Comparison of ENCODE assay signal across 19 cellular contexts in genomic region chr11:124870430-124870829, GRCh38. TPM values are rescaled to one million over a fixed set of nuclear protein-coding genes. Genes with fewer than 3 reads are reported as not detected.
DNase-seq lines count a peak whose midpoint lies in the region; ATAC-seq, FAIRE-seq and TF ChIP-seq lines count a peak whose summit lies in the region.
"Had no signal": no experiment of that assay in that cellular context is flagged by ENCODE, and none has a peak within 500 bp of the region (broad histone marks: within the 10 kb centered on the region; RNA-seq: fewer than 3 reads in every experiment).

No MANE protein-coding gene starts in this region.

- no peak overlapping the region for H2BK15ac ChIP-seq in neuronal stem cell (ENCODE audit: low read length)

- no peak overlapping the region for H3K4ac ChIP-seq in neuronal stem cell (ENCODE audit: low read length)

- H3K27me3 ChIP-seq in astrocyte (ENCODE audit: insufficient read depth, low read length) (peaks cover 72% of the 10 kb centered on the region), endodermal cell (ENCODE audit: control insufficient read depth, insufficient read depth, low read length, poor library complexity, severe bottlenecking) (peaks cover 100% of the 10 kb centered on the region), neuronal stem cell (ENCODE audit: control insufficient read depth in 3 of 3, insufficient read depth in 3 of 3, low read depth in 1 of 3, low read length in 3 of 3) (peaks cover 36 to 99% (median 77%) of the 10 kb centered on the region in 3 experiments)

- H3K27ac ChIP-seq in astrocyte (ENCODE audit: low read depth, low read length), result no peak overlapping the region
- no peak overlapping the region for H3K27ac ChIP-seq in endodermal cell (ENCODE audit: low read depth, low read length)
- no peak overlapping the region for H3K27ac ChIP-seq in neuronal stem cell (replicated peaks; ENCODE audit: low read length)
- H3K27ac ChIP-seq: C4-2B had no signal

- H2AFZ ChIP-seq in astrocyte (ENCODE audit: low read depth, low read length) (no peak overlapping the region), neuronal stem cell (ENCODE audit: low read length) (no peak overlapping the region)

- TF ChIP-seq POLR2A in GM12891 (IDR thresholded peaks at IDR 0.05; ENCODE audit: low read depth, low read length), result no peak

- H3K27ac Mint-ChIP-seq in astrocyte (ENCODE audit: unreplicated experiment) (peak overlapping the region; percentile 69), endodermal cell (no peak overlapping the region)
- H3K27ac Mint-ChIP-seq: CD4-positive, alpha-beta T cell had no signal

- H3K4me1 ChIP-seq in astrocyte (ENCODE audit: insufficient read depth, low read length), result peaks cover 4% of the 10 kb centered on the region
- H3K4me1 ChIP-seq in endodermal cell (ENCODE audit: control insufficient read depth, insufficient read depth, low read length), result peaks cover 4% of the 10 kb centered on the region
- H3K4me1 ChIP-seq in neuronal stem cell (ENCODE audit: control insufficient read depth in 2 of 2, insufficient read depth in 1 of 2, low read depth in 1 of 2, low read length in 2 of 2), result peaks cover 9 to 13% of the 10 kb centered on the region in 2 donors

- no peak overlapping the region for H3K23ac ChIP-seq in neuronal stem cell (ENCODE audit: low read depth, low read length, poor library complexity)

- H3K18ac ChIP-seq in neuronal stem cell (ENCODE audit: low read length), result peak overlapping the region; percentile 1

- no peak overlapping the region for H2BK120ac ChIP-seq in neuronal stem cell (ENCODE audit: low read depth, low read length)

- H3K9ac ChIP-seq in astrocyte (ENCODE audit: low read length), result no peak overlapping the region
- H3K9ac ChIP-seq in endodermal cell (ENCODE audit: extremely low read depth, low read length, poor library complexity, severe bottlenecking), result no peak overlapping the region
- peak overlapping the region; percentile 25 for H3K9ac ChIP-seq in neuronal stem cell (ENCODE audit: low read depth, low read length, poor library complexity)

- H3K36me3 ChIP-seq in astrocyte (ENCODE audit: insufficient read depth, low read length) (no peaks in the 10 kb centered on the region), endodermal cell (ENCODE audit: control insufficient read depth, insufficient read depth, low read length) (no peaks in the 10 kb centered on the region), neuronal stem cell (replicated peaks in 1 of 2; ENCODE audit: control insufficient read depth in 2 of 2, insufficient read depth in 2 of 2, low read length in 2 of 2) (no peaks in the 10 kb centered on the region)

- H3K36me3 Mint-ChIP-seq in astrocyte (ENCODE audit: low read depth, unreplicated experiment) (peaks cover 1% of the 10 kb centered on the region), endodermal cell (ENCODE audit: low read depth) (no peaks in the 10 kb centered on the region)

- peak overlapping the region; percentile 26 for H2BK5ac ChIP-seq in neuronal stem cell (ENCODE audit: low read length)

- no peak overlapping the region for H3K4me3 ChIP-seq in astrocyte (ENCODE audit: insufficient read depth, low read depth, low read length)
- no peak overlapping the region for H3K4me3 ChIP-seq in endodermal cell (ENCODE audit: low read length)
- H3K4me3 ChIP-seq in neuronal stem cell (ENCODE audit: low read length in 2 of 2), result no peak overlapping the region

- no peak for ATAC-seq in GM21423 (IDR thresholded peaks at IDR 0.05; ENCODE audit: unreplicated experiment)

- DNase-seq in astrocyte (ENCODE audit: low read depth) (no peak), endodermal cell (peak; percentile 32), neuronal stem cell (ENCODE audit: low spot score) (no peak), GM12891 (ENCODE audit: insufficient read length, low spot score) (no peak), NCI-H146 treated with DMSO at 0.1 percent for 48 hours (lab: John Stamatoyannopoulos, UW; ENCODE audit: unreplicated experiment) (no peak)
- DNase-seq: ACHN; CD4-positive, alpha-beta T cell; DMS79; GDM1; HCEC 1CT had no signal

- H3K27me3 Mint-ChIP-seq in astrocyte (ENCODE audit: low read depth, unreplicated experiment) (peaks cover 93% of the 10 kb centered on the region), endodermal cell (ENCODE audit: insufficient read depth) (peaks cover 100% of the 10 kb centered on the region)

- H3K4me1 Mint-ChIP-seq in astrocyte (ENCODE audit: low read depth, unreplicated experiment) (no peaks in the 10 kb centered on the region), endodermal cell (peaks cover 2% of the 10 kb centered on the region)

- H2AK5ac ChIP-seq in neuronal stem cell (ENCODE audit: low read depth, low read length), result peak overlapping the region; percentile 71

- H4K91ac ChIP-seq in neuronal stem cell (ENCODE audit: low read depth, low read length, poor library complexity), result no peak overlapping the region

- FAIRE-seq in astrocyte (lab: Jason Lieb, UNC) (no peak), GM12891 (lab: Jason Lieb, UNC) (no peak)
- FAIRE-seq: A204.1, D721Med had no signal

- no peaks in the 10 kb centered on the region for H3K79me2 ChIP-seq in astrocyte (ENCODE audit: insufficient read depth, low read length)

- no peak overlapping the region for H4K8ac ChIP-seq in neuronal stem cell (ENCODE audit: low read depth, low read length)

- H3K9me3 ChIP-seq in astrocyte (ENCODE audit: insufficient read depth, low read depth, low read length) (peaks cover 5% of the 10 kb centered on the region), endodermal cell (ENCODE audit: control insufficient read depth, low read length) (no peaks in the 10 kb centered on the region), neuronal stem cell (replicated peaks in 1 of 2; ENCODE audit: control insufficient read depth in 2 of 2, insufficient read depth in 1 of 2, low read depth in 1 of 2, low read length in 2 of 2) (peaks cover 0 to 5% of the 10 kb centered on the region in 2 donors)
- H3K9me3 ChIP-seq: Caco-2 had no signal

- H2BK12ac ChIP-seq in neuronal stem cell (ENCODE audit: low read length), result no peak overlapping the region

- H3K4me3 Mint-ChIP-seq in astrocyte (ENCODE audit: unreplicated experiment), result no peak overlapping the region
- no peak overlapping the region for H3K4me3 Mint-ChIP-seq in endodermal cell
- H3K4me3 Mint-ChIP-seq: CD4-positive, alpha-beta T cell had no signal

- 81 to 83% methylated on average over 1 to 7 of the region's 7 CpGs for WGBS in endodermal cell (ENCODE audit: insufficient coverage in 1 of 2, insufficient read length in 1 of 2), 2 experiments
- whole genome bisulfite sequencing in neuronal stem cell (ENCODE audit: extremely low coverage in 2 of 2, insufficient read length in 2 of 2, insufficient replicate concordance in 1 of 2), 2 donors, result no CpG with 5 or more reads among the region's 7 CpGs

- no peaks in the 10 kb centered on the region for H3K9me3 Mint-ChIP-seq in astrocyte (ENCODE audit: unreplicated experiment)
- no peaks in the 10 kb centered on the region for H3K9me3 Mint-ChIP-seq in endodermal cell
- H3K9me3 Mint-ChIP-seq: CD4-positive, alpha-beta T cell had no signal

- peaks cover 1% of the 10 kb centered on the region for H3K79me1 ChIP-seq in neuronal stem cell (ENCODE audit: low read depth, low read length)

- TF ChIP-seq CTCF in astrocyte (IDR thresholded peaks at IDR 0.05; ENCODE audit: insufficient read depth, low read depth, low read length) (no peak), endodermal cell (conservative IDR thresholded peaks at IDR 0.05) (no peak)

- H3K4me2 ChIP-seq in astrocyte (ENCODE audit: low read length) (no peak overlapping the region), neuronal stem cell (ENCODE audit: insufficient read depth, low read length, poor library complexity, severe bottlenecking) (no peak overlapping the region)

- H4K20me1 ChIP-seq in astrocyte (ENCODE audit: insufficient read depth, low read length), result peaks cover 3% of the 10 kb centered on the region

- no peak overlapping the region for H3K14ac ChIP-seq in neuronal stem cell (ENCODE audit: low read length)

TF ChIP-seq in GM12891, 5 proteins besides CTCF, POLR2A, EP300 and RAD21:
- TF ChIP-seq POLR2AphosphoS5 (IDR thresholded peaks at IDR 0.05; ENCODE audit: low read depth, low read length) (no peak), SPI1 (IDR thresholded peaks at IDR 0.05; ENCODE audit: low read depth, low read length) (no peak), PAX5 (IDR thresholded peaks at IDR 0.05; ENCODE audit: insufficient read depth, low read length, severe bottlenecking) (no peak), TAF1 (IDR thresholded peaks at IDR 0.05; ENCODE audit: low read depth, low read length) (no peak), POU2F2 (IDR thresholded peaks at IDR 0.05; ENCODE audit: low read depth, low read length) (no peak)

RNA-seq across cellular contexts. Expression of gene ROBO3, which starts 5.2 kb away (rescaled TPM):
- total RNA-seq in astrocyte (12.9 and 14.5 TPM in 2 replicates), endodermal cell (10 to 100 TPM; 15.3 to 16.2 TPM)
- 115 TPM for polyA plus RNA-seq in endodermal cell (2013, experiment 1 of 2)
- polyA plus RNA-seq in endodermal cell (2013, experiment 2 of 2), result 77.1 TPM
- polyA plus RNA-seq in neuronal stem cell (2013, experiment 1 of 2), result 9.5 TPM
- polyA plus RNA-seq in neuronal stem cell (2013, experiment 2 of 2), result 8.8 TPM
- 0.50 TPM for polyA plus RNA-seq in GM12891 (2012; ENCODE audit: low read depth, missing spikeins)

RNA-seq across cellular contexts. Expression of gene ROBO4, which starts 27.2 kb away (rescaled TPM):
- 0.25 TPM in 1 of 2 replicates, not detected in the other for total RNA-seq in astrocyte
- under 1 TPM in 1 of 2 donors, not detected in 1; 0.59 TPM for total RNA-seq in endodermal cell
- polyA plus RNA-seq in endodermal cell (2013, experiment 1 of 2), result 0.04 TPM
- not detected for polyA plus RNA-seq in endodermal cell (2013, experiment 2 of 2)
- polyA plus RNA-seq in neuronal stem cell (2013, experiment 1 of 2), result not detected
- polyA plus RNA-seq in neuronal stem cell (2013, experiment 2 of 2), result not detected
- not detected for polyA plus RNA-seq in GM12891 (2012; ENCODE audit: low read depth, missing spikeins)
- total RNA-seq: Caco-2; CD4-positive, alpha-beta T cell; HT-29 had no signal

RNA-seq across cellular contexts. Expression of gene HEPN1, which starts 48.6 kb away (rescaled TPM):
- not detected in 2 replicates for total RNA-seq in astrocyte
- total RNA-seq in endodermal cell, result not detected
- not detected for polyA plus RNA-seq in endodermal cell (2013, experiment 1 of 2)
- polyA plus RNA-seq in endodermal cell (2013, experiment 2 of 2), result not detected
- polyA plus RNA-seq in neuronal stem cell (2013, experiment 1 of 2), result not detected
- not detected for polyA plus RNA-seq in neuronal stem cell (2013, experiment 2 of 2)
- not detected for polyA plus RNA-seq in GM12891 (2012; ENCODE audit: low read depth, missing spikeins)
- total RNA-seq: Caco-2; CD4-positive, alpha-beta T cell; Daoy; H4; HT-29 had no signal
- polyA plus RNA-seq: BJ had no signal
